Comparison of ENCODE assay signal across 23 cellular contexts in the genomic region with DNA sequence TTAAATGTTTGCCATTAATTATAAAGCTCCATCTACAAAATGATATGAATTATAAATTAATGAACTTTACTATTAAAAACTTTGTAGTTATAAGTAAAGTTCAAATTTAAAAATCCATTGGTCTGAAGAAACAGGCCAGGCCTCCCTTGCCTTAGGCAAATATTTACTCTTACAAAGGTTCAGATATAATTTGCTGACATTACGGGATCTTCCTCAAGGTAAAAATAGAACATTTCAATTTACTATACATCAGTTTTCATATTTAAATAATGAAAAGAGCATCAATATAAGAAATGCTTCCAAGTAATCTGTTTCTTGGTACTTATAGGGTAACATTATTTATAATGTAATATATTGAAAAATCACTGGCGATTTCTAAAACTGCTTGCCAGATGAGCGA.
"Had no signal": no experiment of that assay in that cellular context is flagged by ENCODE, and none has a peak within 500 bp of the region (broad histone marks: within the 10 kb centered on the region; RNA-seq: fewer than 3 reads in every experiment).

No MANE protein-coding gene starts in this region.

- H3K27ac ChIP-seq: breast epithelium, dorsolateral prefrontal cortex, esophagus squamous epithelium, gastroesophageal sphincter had no signal

- H3K27ac Mint-ChIP-seq: activated naive CD4-positive, alpha-beta T cell treated with anti-CD3 and anti-CD28 coated beads for 36 hours; activated naive CD8-positive, alpha-beta T cell treated with anti-CD3 and anti-CD28 coated beads, Interleukin-2, amount 10 ng/mL, durations not matched to agents 7 days and 5 days; progenitor cell of endocrine pancreas; stimulated activated naive CD8-positive, alpha-beta T cell treated with anti-CD3 and anti-CD28 coated beads, Interleukin-15, amount 100 ng/mL, for 72 hours had no signal

- H3K36me3 Mint-ChIP-seq: natural killer cell had no signal

- H3K4me3 Mint-ChIP-seq: activated naive CD4-positive, alpha-beta T cell treated with anti-CD3 and anti-CD28 coated beads for 36 hours; activated naive CD8-positive, alpha-beta T cell treated with anti-CD3 and anti-CD28 coated beads, Interleukin-2, amount 10 ng/mL, durations not matched to agents 7 days and 5 days; activated T-cell treated with anti-CD3 and anti-CD28 coated beads, Interleukin-2, amount 50 U/mL, for 4 hours; central memory CD8-positive, alpha-beta T cell; effector memory CD8-positive, alpha-beta T cell; stimulated activated naive CD8-positive, alpha-beta T cell treated with anti-CD3 and anti-CD28 coated beads, Interleukin-15, amount 100 ng/mL, for 72 hours had no signal

- ATAC-seq: activated T-cell treated with anti-CD3 and anti-CD28 coated beads, Interleukin-2, amount 50 U/mL, for 4 hours; effector memory CD8-positive, alpha-beta T cell; gastroesophageal sphincter; natural killer cell; stimulated activated naive CD8-positive, alpha-beta T cell treated with anti-CD3 and anti-CD28 coated beads, Interleukin-15, amount 100 ng/mL, for 72 hours had no signal

- H3K27me3 ChIP-seq: breast epithelium, dorsolateral prefrontal cortex, esophagus squamous epithelium, gastroesophageal sphincter, tibial nerve had no signal

- DNase-seq: activated CD4-positive, alpha-beta T cell treated with anti-CD3 and anti-CD28 coated beads for 4 hours; activated CD4-positive, alpha-beta T cell treated with anti-CD3 and anti-CD28 coated beads, Interleukin-2, amount 50 U/mL, for 48 hours; activated CD4-positive, CD25-positive, alpha-beta regulatory T cell; activated CD8-positive, alpha-beta memory T cell treated with anti-CD3 and anti-CD28 coated beads, Interleukin-2, amount 50 U/mL, for 48 hours; activated naive CD4-positive, alpha-beta T cell treated with anti-CD3 and anti-CD28 coated beads for 36 hours; activated naive CD8-positive, alpha-beta T cell treated with anti-CD3 and anti-CD28 coated beads, Interleukin-2, amount 10 ng/mL, durations not matched to agents 7 days and 5 days; activated T-cell treated with anti-CD3 and anti-CD28 coated beads, Interleukin-2, amount 50 U/mL, for 4 hours; amniotic stem cell; dorsolateral prefrontal cortex; effector memory CD8-positive, alpha-beta T cell; esophagus squamous epithelium; head of caudate nucleus; kidney; midbrain; natural killer cell; stimulated activated CD4-positive, alpha-beta T cell treated with anti-CD3 and anti-CD28 coated beads, Interleukin-4, amount 100 ng/mL, for 4 hours; stimulated activated naive CD8-positive, alpha-beta T cell treated with anti-CD3 and anti-CD28 coated beads, Interleukin-15, amount 100 ng/mL, for 72 hours had no signal

- H3K9me3 ChIP-seq: breast epithelium, esophagus squamous epithelium, gastroesophageal sphincter, tibial nerve had no signal

- H3K4me3 ChIP-seq: breast epithelium, dorsolateral prefrontal cortex, esophagus squamous epithelium, gastroesophageal sphincter, lung, tibial nerve had no signal

- H3K9me3 Mint-ChIP-seq: activated naive CD4-positive, alpha-beta T cell treated with anti-CD3 and anti-CD28 coated beads for 36 hours; activated naive CD8-positive, alpha-beta T cell treated with anti-CD3 and anti-CD28 coated beads, Interleukin-2, amount 10 ng/mL, durations not matched to agents 7 days and 5 days; activated T-cell treated with anti-CD3 and anti-CD28 coated beads, Interleukin-2, amount 50 U/mL, for 4 hours; central memory CD8-positive, alpha-beta T cell; effector memory CD8-positive, alpha-beta T cell; natural killer cell; stimulated activated naive CD8-positive, alpha-beta T cell treated with anti-CD3 and anti-CD28 coated beads, Interleukin-15, amount 100 ng/mL, for 72 hours had no signal

- H3K27me3 Mint-ChIP-seq: activated naive CD8-positive, alpha-beta T cell treated with anti-CD3 and anti-CD28 coated beads, Interleukin-2, amount 10 ng/mL, durations not matched to agents 7 days and 5 days; central memory CD8-positive, alpha-beta T cell; effector memory CD8-positive, alpha-beta T cell; progenitor cell of endocrine pancreas; stimulated activated naive CD8-positive, alpha-beta T cell treated with anti-CD3 and anti-CD28 coated beads, Interleukin-15, amount 100 ng/mL, for 72 hours had no signal

- H3K36me3 ChIP-seq: breast epithelium, esophagus squamous epithelium, gastroesophageal sphincter, tibial nerve had no signal
